In the genomic region with DNA sequence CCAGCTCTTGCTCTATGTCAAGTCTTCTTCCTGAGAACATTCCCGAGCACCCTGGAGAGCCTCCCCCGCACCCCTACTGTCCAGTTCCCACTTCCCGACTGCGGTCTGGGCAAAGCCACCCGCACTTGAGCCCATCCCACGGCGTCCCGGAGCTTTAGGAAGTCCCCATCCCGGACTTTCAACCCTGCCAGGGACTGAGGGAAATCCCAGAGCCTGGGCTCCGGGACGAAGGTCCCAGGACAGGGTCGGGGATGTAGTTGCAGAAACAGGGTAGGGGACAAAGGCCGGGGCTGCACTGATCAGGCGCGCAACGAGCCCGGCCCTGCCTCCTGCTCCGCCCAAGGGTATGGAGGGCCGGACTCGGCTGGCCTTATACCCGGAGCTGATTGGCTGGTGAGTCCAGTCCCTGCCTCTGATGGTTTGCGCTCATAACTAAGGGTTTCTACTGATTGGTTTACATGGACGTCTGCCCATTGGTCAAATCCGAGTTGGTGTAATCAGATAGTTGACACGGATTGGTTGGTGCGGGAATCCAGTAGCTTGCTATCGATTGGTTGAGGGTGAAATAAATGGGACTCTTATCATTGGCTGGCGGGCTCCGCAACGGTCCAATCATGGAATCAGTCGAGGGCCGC, we compare ENCODE assay signal across 1 cellular context.
TF ChIP-seq lines count a peak whose summit lies in the region.

No MANE protein-coding gene starts in this region.

TF ChIP-seq in HepG2, 621 proteins besides CTCF, POLR2A, EP300 and RAD21 (continued from another document):
- TF ChIP-seq, protein P1, sequence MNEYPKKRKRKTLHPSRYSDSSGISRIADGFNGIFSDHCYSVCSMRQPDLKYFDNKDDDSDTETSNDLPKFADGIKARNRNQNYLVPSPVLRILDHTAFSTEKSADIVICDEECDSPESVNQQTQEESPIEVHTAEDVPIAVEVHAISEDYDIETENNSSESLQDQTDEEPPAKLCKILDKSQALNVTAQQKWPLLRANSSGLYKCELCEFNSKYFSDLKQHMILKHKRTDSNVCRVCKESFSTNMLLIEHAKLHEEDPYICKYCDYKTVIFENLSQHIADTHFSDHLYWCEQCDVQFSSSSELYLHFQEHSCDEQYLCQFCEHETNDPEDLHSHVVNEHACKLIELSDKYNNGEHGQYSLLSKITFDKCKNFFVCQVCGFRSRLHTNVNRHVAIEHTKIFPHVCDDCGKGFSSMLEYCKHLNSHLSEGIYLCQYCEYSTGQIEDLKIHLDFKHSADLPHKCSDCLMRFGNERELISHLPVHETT (CRISPR knock-in tag; conservative IDR thresholded peaks at IDR 0.05), result no peak; the same call in 1 of the 2 replicates
- TF ChIP-seq BRD4 (CRISPR knock-in tag; IDR thresholded peaks at IDR 0.05) (no peak), MAF1 (CRISPR knock-in tag; IDR thresholded peaks at IDR 0.05; ENCODE audit: borderline replicate concordance) (no peak), PCBP2 (optimal IDR thresholded peaks at IDR 0.05; ENCODE audit: low read depth, low read length, poor library complexity, severe bottlenecking) (no peak), ELF4 (CRISPR knock-in tag; IDR thresholded peaks at IDR 0.05; ENCODE audit: borderline replicate concordance) (0 out of 2 replicates have a peak, but pooled peaks have one; percentile 39), AFF4 (CRISPR knock-in tag; IDR thresholded peaks at IDR 0.05) (no peak), ZNF652 (CRISPR knock-in tag; IDR thresholded peaks at IDR 0.05; ENCODE audit: borderline replicate concordance, low read depth) (no peak), YEATS2 (CRISPR knock-in tag; IDR thresholded peaks at IDR 0.05; ENCODE audit: borderline replicate concordance) (0 out of 2 replicates have a peak, but pooled peaks have one; percentile 35), SOX13 (IDR thresholded peaks at IDR 0.05) (no peak), SOX13 (CRISPR knock-in tag; conservative IDR thresholded peaks at IDR 0.05 in 1 of 2, IDR thresholded peaks at IDR 0.05 in 1 of 2) (peak in 1 of 2 experiments; percentile 65; a peak in 2 of 4 replicates), SMAD1 (CRISPR knock-in tag; IDR thresholded peaks at IDR 0.05; ENCODE audit: borderline replicate concordance, low read depth) (no peak), ZNF296 (CRISPR knock-in tag; conservative IDR thresholded peaks at IDR 0.05) (no peak), NFIB (CRISPR knock-in tag; IDR thresholded peaks at IDR 0.05; ENCODE audit: borderline replicate concordance) (0 out of 2 replicates have a peak, but pooled peaks have one; percentile 42), ZBTB38 (CRISPR knock-in tag; IDR thresholded peaks at IDR 0.05) (no peak), MIER3 (CRISPR knock-in tag; IDR thresholded peaks at IDR 0.05; ENCODE audit: borderline replicate concordance) (no peak), JUN (CRISPR knock-in tag; IDR thresholded peaks at IDR 0.05) (no peak), ZNF749 (CRISPR knock-in tag; IDR thresholded peaks at IDR 0.05; ENCODE audit: borderline replicate concordance) (no peak), ZFP36L2 (CRISPR knock-in tag; IDR thresholded peaks at IDR 0.05) (no peak), ZZZ3 (CRISPR knock-in tag; IDR thresholded peaks at IDR 0.05; ENCODE audit: borderline replicate concordance) (no peak), FUBP1 (CRISPR knock-in tag; IDR thresholded peaks at IDR 0.05; ENCODE audit: borderline replicate concordance) (no peak), NAIF1 (CRISPR knock-in tag; IDR thresholded peaks at IDR 0.05; ENCODE audit: borderline replicate concordance) (no peak; the same call in 1 of the 2 replicates), ZNF570 (CRISPR knock-in tag; IDR thresholded peaks at IDR 0.05; ENCODE audit: borderline replicate concordance) (no peak), ZNF263 (CRISPR knock-in tag; IDR thresholded peaks at IDR 0.05) (peak; percentile 42; the same call in 1 of the 2 replicates), ZEB1 (IDR thresholded peaks at IDR 0.05; ENCODE audit: insufficient replicate concordance, low read depth) (no peak), ZNF83 (CRISPR knock-in tag; IDR thresholded peaks at IDR 0.05; ENCODE audit: borderline replicate concordance) (no peak), NPAS2 (CRISPR knock-in tag; IDR thresholded peaks at IDR 0.05; ENCODE audit: borderline replicate concordance) (no peak), RARA (CRISPR knock-in tag; IDR thresholded peaks at IDR 0.05) (peak; percentile 30; the same call in 1 of the 2 replicates), TCF12 (IDR thresholded peaks at IDR 0.05) (no peak), TCF12 (CRISPR knock-in tag; IDR thresholded peaks at IDR 0.05) (peak; percentile 41; the same call in 1 of the 2 replicates), NRL (CRISPR knock-in tag; IDR thresholded peaks at IDR 0.05; ENCODE audit: borderline replicate concordance) (0 out of 2 replicates have a peak, but pooled peaks have one; percentile 14), ZHX1 (CRISPR knock-in tag; IDR thresholded peaks at IDR 0.05; ENCODE audit: low read depth) (no peak; the same call in 1 of the 2 replicates), CHD2 (IDR thresholded peaks at IDR 0.05; ENCODE audit: low read depth, low read length) (peak; percentile 51; the same call in 1 of the 2 replicates), FOXM1 (CRISPR knock-in tag; IDR thresholded peaks at IDR 0.05) (no peak), ZNF232 (CRISPR knock-in tag; IDR thresholded peaks at IDR 0.05; ENCODE audit: borderline replicate concordance) (no peak; the same call in 1 of the 2 replicates)
- TF ChIP-seq, protein P2, sequence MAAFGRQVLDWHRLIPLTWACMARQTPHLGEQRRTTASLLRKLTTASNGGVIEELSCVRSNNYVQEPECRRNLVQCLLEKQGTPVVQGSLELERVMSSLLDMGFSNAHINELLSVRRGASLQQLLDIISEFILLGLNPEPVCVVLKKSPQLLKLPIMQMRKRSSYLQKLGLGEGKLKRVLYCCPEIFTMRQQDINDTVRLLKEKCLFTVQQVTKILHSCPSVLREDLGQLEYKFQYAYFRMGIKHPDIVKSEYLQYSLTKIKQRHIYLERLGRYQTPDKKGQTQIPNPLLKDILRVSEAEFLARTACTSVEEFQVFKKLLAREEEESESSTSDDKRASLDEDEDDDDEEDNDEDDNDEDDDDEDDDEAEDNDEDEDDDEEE (CRISPR knock-in tag; IDR thresholded peaks at IDR 0.05), result 0 out of 2 replicates have a peak, but pooled peaks have one; percentile 65
- TF ChIP-seq, protein P3, sequence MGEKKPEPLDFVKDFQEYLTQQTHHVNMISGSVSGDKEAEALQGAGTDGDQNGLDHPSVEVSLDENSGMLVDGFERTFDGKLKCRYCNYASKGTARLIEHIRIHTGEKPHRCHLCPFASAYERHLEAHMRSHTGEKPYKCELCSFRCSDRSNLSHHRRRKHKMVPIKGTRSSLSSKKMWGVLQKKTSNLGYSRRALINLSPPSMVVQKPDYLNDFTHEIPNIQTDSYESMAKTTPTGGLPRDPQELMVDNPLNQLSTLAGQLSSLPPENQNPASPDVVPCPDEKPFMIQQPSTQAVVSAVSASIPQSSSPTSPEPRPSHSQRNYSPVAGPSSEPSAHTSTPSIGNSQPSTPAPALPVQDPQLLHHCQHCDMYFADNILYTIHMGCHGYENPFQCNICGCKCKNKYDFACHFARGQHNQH (CRISPR knock-in tag; IDR thresholded peaks at IDR 0.05), result peak; percentile 79; the same call in 1 of the 2 replicates
